3 cellular contexts compared by ENCODE assay signal in genomic region chr14:94079891-94080605, GRCh38.
TF ChIP-seq lines count a peak whose summit lies in the region.

No MANE protein-coding gene starts in this region.

TF ChIP-seq in SK-N-SH, 30 proteins besides CTCF, POLR2A, EP300 and RAD21:
- TF ChIP-seq TAF1 (IDR thresholded peaks at IDR 0.05; ENCODE audit: borderline replicate concordance, low read depth, low read length) (no peak), USF1 (IDR thresholded peaks at IDR 0.05; ENCODE audit: borderline replicate concordance, low read depth) (no peak), RXRA (IDR thresholded peaks at IDR 0.05; ENCODE audit: borderline replicate concordance, low read depth) (no peak), POLR2AphosphoS5 (IDR thresholded peaks at IDR 0.05; ENCODE audit: low read depth, low read length) (no peak)

TF ChIP-seq in SK-N-SH treated with all-trans-retinoic acid at 6 μM for 48 hours, 23 proteins besides CTCF, POLR2A, EP300 and RAD21:
- TF ChIP-seq CSRNP3 (CRISPR knock-in tag; IDR thresholded peaks at IDR 0.05) (no peak), OSR1 (CRISPR knock-in tag; IDR thresholded peaks at IDR 0.05) (no peak), ZFP30 (CRISPR knock-in tag; IDR thresholded peaks at IDR 0.05) (no peak), ISL1 (CRISPR knock-in tag; IDR thresholded peaks at IDR 0.05) (no peak), ZNF70 (CRISPR knock-in tag; IDR thresholded peaks at IDR 0.05) (no peak), SNAI2 (CRISPR knock-in tag; IDR thresholded peaks at IDR 0.05) (no peak), ZC3H10 (CRISPR knock-in tag; IDR thresholded peaks at IDR 0.05) (no peak), ZNF8 (CRISPR knock-in tag; IDR thresholded peaks at IDR 0.05) (no peak), CREB5 (CRISPR knock-in tag; IDR thresholded peaks at IDR 0.05; ENCODE audit: low read depth) (no peak), BACH2 (CRISPR knock-in tag; IDR thresholded peaks at IDR 0.05; ENCODE audit: borderline replicate concordance) (no peak), ZFP3 (CRISPR knock-in tag; IDR thresholded peaks at IDR 0.05) (no peak), ESRRG (CRISPR knock-in tag; IDR thresholded peaks at IDR 0.05) (no peak), ARNTL (CRISPR knock-in tag; IDR thresholded peaks at IDR 0.05; ENCODE audit: borderline replicate concordance, low read depth) (no peak), RARB (CRISPR knock-in tag; IDR thresholded peaks at IDR 0.05) (no peak), TSHZ2 (CRISPR knock-in tag; IDR thresholded peaks at IDR 0.05) (no peak), ZNF565 (CRISPR knock-in tag; conservative IDR thresholded peaks at IDR 0.05; ENCODE audit: low read depth) (no peak), TCF4 (CRISPR knock-in tag; IDR thresholded peaks at IDR 0.05; ENCODE audit: borderline replicate concordance) (no peak)

TF ChIP-seq in endothelial cell of umbilical vein, 7 proteins besides CTCF, POLR2A, EP300 and RAD21:
- no peak for TF ChIP-seq GATA2 (IDR thresholded peaks at IDR 0.05; ENCODE audit: insufficient read depth, insufficient read length, low read depth, low read length)
- no peak for TF ChIP-seq POLR2AphosphoS5 (IDR thresholded peaks at IDR 0.05; ENCODE audit: insufficient read depth, low read depth, low read length)
- TF ChIP-seq MYC (IDR thresholded peaks at IDR 0.05; ENCODE audit: low read depth, low read length): no peak
- TF ChIP-seq FOS (IDR thresholded peaks at IDR 0.05; ENCODE audit: borderline replicate concordance, insufficient read depth, low read length): no peak
- TF ChIP-seq EZH2 (IDR thresholded peaks at IDR 0.05; ENCODE audit: borderline replicate concordance, low read depth, low read length, severe bottlenecking): no peak
- TF ChIP-seq MAX (IDR thresholded peaks at IDR 0.05; ENCODE audit: insufficient read depth, insufficient read length): no peak
- TF ChIP-seq JUN (IDR thresholded peaks at IDR 0.05; ENCODE audit: borderline replicate concordance, insufficient read depth, insufficient read length, low read depth): no peak
